12 cellular contexts compared by ENCODE assay signal in the genomic region with DNA sequence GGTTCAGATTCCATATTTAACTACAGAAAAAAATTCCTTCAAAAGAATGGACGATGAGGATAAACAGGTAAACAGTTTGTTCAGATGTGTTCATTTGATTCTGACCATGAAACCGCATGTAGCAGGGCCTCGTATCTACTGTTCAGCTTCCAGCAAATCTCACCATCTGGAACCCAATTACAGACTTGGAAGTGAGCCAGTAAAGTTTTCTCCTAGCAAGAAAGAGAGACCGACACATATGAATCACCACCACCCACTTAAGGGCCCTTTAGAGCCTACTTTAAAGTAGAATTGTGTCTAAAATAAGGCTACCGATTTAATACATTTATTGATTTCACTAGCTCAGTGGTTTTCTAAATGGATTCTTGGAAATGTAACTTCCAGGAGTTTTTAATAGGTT.
DNase-seq lines count a peak whose midpoint lies in the region; TF ChIP-seq lines count a peak whose summit lies in the region.
"Had no signal": no experiment of that assay in that cellular context is flagged by ENCODE, and none has a peak within 500 bp of the region (broad histone marks: within the 10 kb centered on the region; RNA-seq: fewer than 3 reads in every experiment).

No MANE protein-coding gene starts in this region.

- H3K9me3 ChIP-seq in vagina: no peaks in the 10 kb centered on the region
- H3K9me3 ChIP-seq: colonic mucosa, ovary had no signal

- no peaks in the 10 kb centered on the region for H3K36me3 Mint-ChIP-seq in progenitor cell of endocrine pancreas (ENCODE audit: insufficient read depth)

- intact Hi-C loops in vagina (cut with DNase I): no loop called here

- no peaks in the 10 kb centered on the region for H3K79me2 ChIP-seq in ACC112 (ENCODE audit: control insufficient read depth, insufficient read depth, low read length, unreplicated experiment)

- TF ChIP-seq CTCF in fibroblast of mammary gland (conservative IDR thresholded peaks at IDR 0.05; ENCODE audit: control insufficient read depth, insufficient read depth, low read depth, low read length) (no peak), progenitor cell of endocrine pancreas (IDR thresholded peaks at IDR 0.05; ENCODE audit: unreplicated experiment) (no peak), vagina (IDR thresholded peaks at IDR 0.05) (no peak)

- H2AFZ ChIP-seq in ACC112 (ENCODE audit: low read length, unreplicated experiment): peak overlapping the region; percentile 12

- DNase-seq in HT1080 (ENCODE audit: low read depth) (peak; percentile 24), RPMI7951 (ENCODE audit: low read depth) (peak; percentile 84), fibroblast of mammary gland (ENCODE audit: low read depth) (peak; percentile 90), progenitor cell of endocrine pancreas (ENCODE audit: low spot score, unreplicated experiment) (no peak), cerebellar nuclear complex (lab: John Stamatoyannopoulos, UW) (no peak), vagina (ENCODE audit: extremely low spot score in 2 of 2) (no peak)
- DNase-seq in stimulated activated CD4-positive, alpha-beta T cell treated with anti-CD3 and anti-CD28 coated beads, Interleukin-15, amount 100 ng/mL, for 24 hours: no peak
- DNase-seq: activated CD4-positive, alpha-beta T cell treated with anti-CD3 and anti-CD28 coated beads for 48 hours; activated effector memory CD4-positive, alpha-beta T cell treated with Interleukin-2 at 50 U/mL for 16 hours; colonic mucosa; ovary had no signal

- H3K9me3 Mint-ChIP-seq in progenitor cell of endocrine pancreas (ENCODE audit: low read depth): no peaks in the 10 kb centered on the region

- H3K4me1 Mint-ChIP-seq in progenitor cell of endocrine pancreas (ENCODE audit: low read depth): peaks cover 3% of the 10 kb centered on the region

- no peak overlapping the region for H3K4me3 Mint-ChIP-seq in progenitor cell of endocrine pancreas (ENCODE audit: low read depth)

- peaks cover 25% of the 10 kb centered on the region for H3K4me1 ChIP-seq in ACC112 (ENCODE audit: control insufficient read depth, insufficient read depth, low read length, unreplicated experiment)
- no peaks in the 10 kb centered on the region for H3K4me1 ChIP-seq in vagina

- peaks cover 12% of the 10 kb centered on the region for H3K27me3 Mint-ChIP-seq in progenitor cell of endocrine pancreas

- H3K27me3 ChIP-seq in ACC112 (ENCODE audit: insufficient read depth, low read length): no peaks in the 10 kb centered on the region
- H3K27me3 ChIP-seq in vagina: no peaks in the 10 kb centered on the region
- H3K27me3 ChIP-seq: colonic mucosa, ovary had no signal

- H3K27ac ChIP-seq in ACC112 (ENCODE audit: low read depth, low read length) (peak overlapping the region; percentile 4), vagina (no peak overlapping the region)
- H3K27ac ChIP-seq: ovary had no signal

- no peak overlapping the region for H3K27ac Mint-ChIP-seq in progenitor cell of endocrine pancreas

- TF ChIP-seq POLR2A in vagina (IDR thresholded peaks at IDR 0.05): no peak

- no peaks in the 10 kb centered on the region for H3K36me3 ChIP-seq in ACC112 (ENCODE audit: insufficient read depth, low read length)
- no peaks in the 10 kb centered on the region for H3K36me3 ChIP-seq in vagina
- H3K36me3 ChIP-seq: colonic mucosa, ovary had no signal

- H3K4me3 ChIP-seq in ACC112 (ENCODE audit: low read depth, low read length) (no peak overlapping the region), fibroblast of mammary gland (ENCODE audit: control insufficient read depth, low read depth, low read length) (no peak overlapping the region), vagina (no peak overlapping the region)
- H3K4me3 ChIP-seq: colonic mucosa, ovary had no signal

Comparison
In these comparisons a context has a peak if more than half of its experiments do, and no peak if none do; other contexts are left out.
1. DNase-seq: peak in HT1080 (single experiment), RPMI7951 (single experiment) and fibroblast of mammary gland (single experiment); none in stimulated activated CD4-positive, alpha-beta T cell treated with anti-CD3 and anti-CD28 coated beads, Interleukin-15, amount 100 ng/mL, for 24 hours (single experiment), progenitor cell of endocrine pancreas (single experiment), cerebellar nuclear complex (0 of 2) and vagina (0 of 2).